In genomic region chr16:11251525-11252481, GRCh38 we compare ENCODE assay signal across 9 cellular contexts. TPM values are rescaled to one million over a fixed set of nuclear protein-coding genes. Genes with fewer than 3 reads are reported as not detected.
A peak's percentile ranks its signal among the peaks of the same experiment; 100 is the strongest.
DNase-seq lines count a peak whose midpoint lies in the region; ATAC-seq, FAIRE-seq and TF ChIP-seq lines count a peak whose summit lies in the region.
"Had no signal": no experiment of that assay in that cellular context is flagged by ENCODE, and none has a peak within 500 bp of the region (broad histone marks: within the 10 kb centered on the region; RNA-seq: fewer than 3 reads in every experiment).

No MANE protein-coding gene starts in this region.

- intact Hi-C loops in GM12878 (cut with micrococcal nuclease; ENCODE audit: unreplicated experiment), result loop anchor here (1.0 to 2.0 kb wide), 2 partner anchors 49 to 69 kb away; no protein-coding TSS in a partner anchor

- TF ChIP-seq CTCF in DOHH2 (IDR thresholded peaks at IDR 0.05; ENCODE audit: low read depth, low read length, poor library complexity, severe bottlenecking) (no peak), WTC11 (IDR thresholded peaks at IDR 0.05) (no peak), GM12878 (IDR thresholded peaks at IDR 0.05 in 2 of 3, conservative IDR thresholded peaks at IDR 0.05 in 1 of 3; ENCODE audit: control insufficient read depth in 2 of 3, extremely low read depth in 1 of 3, insufficient read depth in 1 of 3, low read depth in 3 of 3, low read length in 3 of 3) (no peak)

- H3K27ac Mint-ChIP-seq in WTC11, result peak overlapping the region; percentile 81

- CTCF ChIA-PET in WTC11 (lab: Charles Lee) (interaction anchor here (1.0 to 1.9 kb wide), 2 partner anchors 104 to 107 kb away, joined by 3 to 9 read pairs; no protein-coding TSS in a partner anchor), GM12878 (lab: Yijun Ruan, JAX) (interaction anchor here (0.8 to 7.8 kb wide), 13 partner anchors 16 to 298 kb away, joined by 3 to 50 read pairs (median 4); no protein-coding TSS in a partner anchor)

- SMC1A ChIA-PET in GM12878 (lab: Charles Lee; ENCODE audit: uncharacterized antibody, unreplicated experiment), result interaction anchor here (0.6 to 8.8 kb wide), 30 partner anchors 16 to 335 kb away, joined by 3 to 72 read pairs (median 4); no protein-coding TSS in a partner anchor

- peak; percentile 72 for TF ChIP-seq POLR2A in GM12878 (IDR thresholded peaks at IDR 0.05; ENCODE audit: low read depth, low read length)

- no TSS peak for BruUV-seq in GM12878 (replicated peaks; lab: Mats Ljungman, UMichigan)

- no peak for TF ChIP-seq RAD21 in GM12878 (IDR thresholded peaks at IDR 0.05; ENCODE audit: insufficient read depth, low read depth, low read length)

- H3K4me1 ChIP-seq in DOHH2 (ENCODE audit: control insufficient read depth, low read length), result peaks cover 47% of the 10 kb centered on the region
- peaks cover 17% of the 10 kb centered on the region for H3K4me1 ChIP-seq in GM12878 (ENCODE audit: control insufficient read depth, insufficient read depth, low read length)

- H3K4me3 ChIP-seq in DOHH2 (ENCODE audit: low read length) (peak overlapping the region; percentile 78; the same call in 1 of the 2 replicates), GM12878 (peak overlapping the region; percentile 91; the same call in 1 of the 2 replicates)

- POLR2A ChIA-PET in WTC11 (lab: Charles Lee) (interaction anchor here (0.7 to 0.8 kb wide), 2 partner anchors 107 to 907 kb away, joined by 3 read pairs; no protein-coding TSS in a partner anchor), GM12878 (lab: Charles Lee) (interaction anchor here (0.6 to 6.6 kb wide), 20 partner anchors 9 to 287 kb away, joined by 3 to 53 read pairs (median 4); no protein-coding TSS in a partner anchor)

- H3K9me3 ChIP-seq in DOHH2 (ENCODE audit: control insufficient read depth, insufficient read depth, low read length), result no peaks in the 10 kb centered on the region
- no peaks in the 10 kb centered on the region for H3K9me3 ChIP-seq in GM12878 (replicated peaks; ENCODE audit: control insufficient read depth, insufficient read depth, low read length)

- no peaks in the 10 kb centered on the region for H3K9me2 ChIP-seq in DOHH2 (replicated peaks; ENCODE audit: control insufficient read depth, low read length)

- no peaks in the 10 kb centered on the region for H3K9me3 Mint-ChIP-seq in WTC11

- H3K4me2 ChIP-seq in DOHH2 (ENCODE audit: low read length), result peak overlapping the region; percentile 98
- peak overlapping the region; percentile 92 for H3K4me2 ChIP-seq in GM12878 (ENCODE audit: control insufficient read depth, insufficient read depth)

- H3K4me3 Mint-ChIP-seq in WTC11, result peak overlapping the region; percentile 77

- ATAC-seq in WTC11 (no peak), GM12878 (peak; percentile 17), HG03097 (IDR thresholded peaks at IDR 0.05; ENCODE audit: low FRiP score, unreplicated experiment) (no peak)

- no peak overlapping the region for H2AFZ ChIP-seq in GM12878 (ENCODE audit: control insufficient read depth, low read depth, low read length)

- H3K27me3 Mint-ChIP-seq in WTC11 (ENCODE audit: low read depth), result no peaks in the 10 kb centered on the region

- RAD21 ChIA-PET in GM12878 (lab: Charles Lee; ENCODE audit: unreplicated experiment), result interaction anchor here (0.6 to 11.8 kb wide), 26 partner anchors 16 to 298 kb away, joined by 3 to 243 read pairs (median 4); no protein-coding TSS in a partner anchor

- H3F3A ChIP-seq in DOHH2 (ENCODE audit: control insufficient read depth, insufficient read depth), result peaks cover 24% of the 10 kb centered on the region

- peaks cover 32% of the 10 kb centered on the region for H3K4me1 Mint-ChIP-seq in WTC11

- H4K20me1 ChIP-seq in DOHH2 (ENCODE audit: control insufficient read depth, insufficient read depth, low read depth, low read length) (peaks cover 12% of the 10 kb centered on the region), GM12878 (ENCODE audit: control insufficient read depth, insufficient read depth) (no peaks in the 10 kb centered on the region)

- H3K27me3 ChIP-seq in DOHH2 (ENCODE audit: control insufficient read depth, low read length) (peaks cover 18% of the 10 kb centered on the region), GM12878 (replicated peaks in 1 of 2; ENCODE audit: control insufficient read depth in 2 of 2, insufficient read depth in 2 of 2, low read length in 1 of 2) (no peaks in the 10 kb centered on the region)

- peak in 1 of 2 experiments; percentile 77; a peak in 2 of 4 replicates for TF ChIP-seq EP300 in GM12878 (IDR thresholded peaks at IDR 0.05; ENCODE audit: borderline replicate concordance in 1 of 2, control insufficient read depth in 1 of 2, low read depth in 2 of 2, low read length in 2 of 2)

- no peak for DNase-seq in WTC11 (ENCODE audit: low spot score)
- DNase-seq in GM12878 (ENCODE audit: low read depth, low spot score), result no peak
- DNase-seq in stimulated activated CD4-positive, alpha-beta T cell treated with anti-CD3 and anti-CD28 coated beads, Interleukin-1b, Interleukin-23, amount 100 ng/mL, for 4 hours (ENCODE audit: low read depth in 2 of 2), result peak; percentile 70 to 78
- no peak for DNase-seq in HUDEP-2 (lab: John Stamatoyannopoulos, UW; ENCODE audit: unreplicated experiment in 76 of 76)
- DNase-seq in SW 1271 (lab: John Stamatoyannopoulos, UW), result no peak
- no peak for DNase-seq in foreskin melanocyte

- in situ Hi-C loops in GM12878 (cut with MboI), result loop anchor here (5.0 kb wide), 1 partner anchor 285 kb away; no protein-coding TSS in a partner anchor

- peaks cover 37% of the 10 kb centered on the region for H3K79me2 ChIP-seq in DOHH2 (ENCODE audit: control insufficient read depth, low read length)
- peaks cover 37% of the 10 kb centered on the region for H3K79me2 ChIP-seq in GM12878 (ENCODE audit: control insufficient read depth, insufficient read depth, low read length)

- FAIRE-seq in GM12878 (lab: Jason Lieb, UNC), result peak; percentile 74
- FAIRE-seq: TTC549 had no signal

- H3K36me3 ChIP-seq in DOHH2 (ENCODE audit: control insufficient read depth, low read length) (peaks cover 40% of the 10 kb centered on the region), GM12878 (ENCODE audit: control insufficient read depth in 2 of 2, insufficient read depth in 2 of 2, low read length in 1 of 2) (peaks cover 0 to 3% of the 10 kb centered on the region in 2 experiments; a peak in 1 of 4 replicates)

- WGBS in GM12878 (ENCODE audit: insufficient coverage, insufficient replicate concordance, low lambda C conversion rate, missing lambda C conversion rate), result 42% methylated on average over 18 of the region's 18 CpGs

- peaks cover 19% of the 10 kb centered on the region for H3K36me3 Mint-ChIP-seq in WTC11

- H3K9ac ChIP-seq in GM12878 (ENCODE audit: control insufficient read depth, insufficient read depth, low read length), result no peak overlapping the region

- no peak overlapping the region for H3K27ac ChIP-seq in DOHH2 (ENCODE audit: low read depth, low read length)
- no peak overlapping the region for H3K27ac ChIP-seq in GM12878 (ENCODE audit: control insufficient read depth, insufficient read depth)

RNA-seq across cellular contexts. Expression of gene SOCS1, which starts 4.2 kb away (rescaled TPM):
- total RNA-seq in WTC11 (2021) (62.3 to 67.1 TPM (median 62.5 TPM) in 3 replicates), GM12878 (2014; rRNA removed) (9.8 and 10.1 TPM in 2 replicates), GM12878 (2014; rRNA removed; fragmentation: Illumina TruSeq; extraction: Trizol) (2.7 and 3.8 TPM in 2 replicates), GM12878 (2021) (35.4 and 37.2 TPM in 2 replicates)
- 86.2 and 98.0 TPM in 2 replicates for total RNA-seq in GM12878 (2013; cell fraction: nucleolus; rRNA removed)
- 2.3 TPM for polyA plus RNA-seq in GM12878 (2011; ENCODE audit: low read depth)
- polyA plus RNA-seq in GM12878 (2011; rRNA removed) (4.8 and 12.3 TPM in 2 replicates), GM12878 (2014; fragmentation: Illumina TruSeq; extraction: Trizol) (0.41 and 2.4 TPM in 2 replicates), GM12878 (2014; fragmentation: Nextera tagmentation; extraction: Ambion mirVana) (1 to 10 TPM in 1 of 2 experiments, under 1 TPM in 1; 0.42 to 1.2 TPM), GM12878 (2014; rRNA removed) (39.8 and 43.4 TPM in 2 replicates), GM12878 (2016; fragmentation: Nextera tagmentation; extraction: Ambion mirVana) (10 to 100 TPM; 16.4 to 25.8 TPM)
- polyA plus RNA-seq in GM12878 (2011; cell fraction: cytosol; rRNA removed), result 25.7 and 34.2 TPM in 2 replicates
- polyA plus RNA-seq in GM12878 (2011; cell fraction: nucleus; rRNA removed), result 63.5 and 75.0 TPM in 2 replicates
- polyA plus RNA-seq in GM12878 (2012), result 8.7 and 19.7 TPM in 2 replicates
- 9.8 and 26.4 TPM in 2 replicates for polyA minus RNA-seq in GM12878 (2011; rRNA and poly(A)+ RNA removed)
- 27.6 and 37.3 TPM in 2 replicates for polyA minus RNA-seq in GM12878 (2011; cell fraction: cytosol; rRNA and poly(A)+ RNA removed)
- 109 and 187 TPM in 2 replicates for polyA minus RNA-seq in GM12878 (2011; cell fraction: nucleus; rRNA and poly(A)+ RNA removed)

RNA-seq across cellular contexts. Expression of gene TNP2, which starts 17.3 kb away (rescaled TPM):
- not detected in 3 replicates for total RNA-seq in WTC11 (2021)
- not detected in 2 replicates for total RNA-seq in GM12878 (2013; cell fraction: nucleolus; rRNA removed)
- not detected in 2 replicates for total RNA-seq in GM12878 (2014; rRNA removed)
- not detected in 2 replicates for total RNA-seq in GM12878 (2014; rRNA removed; fragmentation: Illumina TruSeq; extraction: Trizol)
- total RNA-seq in GM12878 (2021), result not detected in 2 replicates
- not detected for polyA plus RNA-seq in GM12878 (2011; ENCODE audit: low read depth)
- polyA plus RNA-seq in GM12878 (2011; rRNA removed), result not detected in 2 replicates
- not detected in 2 replicates for polyA plus RNA-seq in GM12878 (2011; cell fraction: cytosol; rRNA removed)
- not detected in 2 replicates for polyA plus RNA-seq in GM12878 (2011; cell fraction: nucleus; rRNA removed)
- polyA plus RNA-seq in GM12878 (2012), result not detected in 2 replicates
- polyA plus RNA-seq in GM12878 (2014; fragmentation: Illumina TruSeq; extraction: Trizol), result not detected in 2 replicates
- polyA plus RNA-seq in GM12878 (2014; fragmentation: Nextera tagmentation; extraction: Ambion mirVana), result not detected
- not detected in 2 replicates for polyA plus RNA-seq in GM12878 (2014; rRNA removed)
- polyA plus RNA-seq in GM12878 (2016; fragmentation: Nextera tagmentation; extraction: Ambion mirVana), result not detected
- not detected in 2 replicates for polyA minus RNA-seq in GM12878 (2011; rRNA and poly(A)+ RNA removed)
- polyA minus RNA-seq in GM12878 (2011; cell fraction: cytosol; rRNA and poly(A)+ RNA removed), result not detected in 2 replicates
- not detected in 2 replicates for polyA minus RNA-seq in GM12878 (2011; cell fraction: nucleus; rRNA and poly(A)+ RNA removed)

RNA-seq across cellular contexts. Expression of gene PRM3, which starts 21.6 kb away (rescaled TPM):
- not detected in 3 replicates for total RNA-seq in WTC11 (2021)
- not detected in 2 replicates for total RNA-seq in GM12878 (2013; cell fraction: nucleolus; rRNA removed)
- not detected in 2 replicates for total RNA-seq in GM12878 (2014; rRNA removed)
- total RNA-seq in GM12878 (2014; rRNA removed; fragmentation: Illumina TruSeq; extraction: Trizol), result not detected in 2 replicates
- total RNA-seq in GM12878 (2021), result not detected in 2 replicates
- polyA plus RNA-seq in GM12878 (2011; ENCODE audit: low read depth), result not detected
- not detected in 2 replicates for polyA plus RNA-seq in GM12878 (2011; rRNA removed)
- polyA plus RNA-seq in GM12878 (2011; cell fraction: cytosol; rRNA removed), result not detected in 2 replicates
- not detected in 2 replicates for polyA plus RNA-seq in GM12878 (2011; cell fraction: nucleus; rRNA removed)
- not detected in 2 replicates for polyA plus RNA-seq in GM12878 (2012)
- polyA plus RNA-seq in GM12878 (2014; fragmentation: Illumina TruSeq; extraction: Trizol), result not detected in 2 replicates
- polyA plus RNA-seq in GM12878 (2014; fragmentation: Nextera tagmentation; extraction: Ambion mirVana), result not detected
- not detected in 2 replicates for polyA plus RNA-seq in GM12878 (2014; rRNA removed)
- polyA plus RNA-seq in GM12878 (2016; fragmentation: Nextera tagmentation; extraction: Ambion mirVana), result not detected
- not detected in 2 replicates for polyA minus RNA-seq in GM12878 (2011; rRNA and poly(A)+ RNA removed)
- polyA minus RNA-seq in GM12878 (2011; cell fraction: cytosol; rRNA and poly(A)+ RNA removed), result not detected in 2 replicates
- polyA minus RNA-seq in GM12878 (2011; cell fraction: nucleus; rRNA and poly(A)+ RNA removed), result not detected in 2 replicates

RNA-seq across cellular contexts. Expression of gene PRM2, which starts 24.5 kb away (rescaled TPM):
- total RNA-seq in WTC11 (2021), result not detected in 3 replicates
- not detected in 2 replicates for total RNA-seq in GM12878 (2013; cell fraction: nucleolus; rRNA removed)
- not detected in 2 replicates for total RNA-seq in GM12878 (2014; rRNA removed)
- not detected in 2 replicates for total RNA-seq in GM12878 (2014; rRNA removed; fragmentation: Illumina TruSeq; extraction: Trizol)
- total RNA-seq in GM12878 (2021), result not detected in 2 replicates
- polyA plus RNA-seq in GM12878 (2011; ENCODE audit: low read depth), result not detected
- not detected in 2 replicates for polyA plus RNA-seq in GM12878 (2011; rRNA removed)
- not detected in 2 replicates for polyA plus RNA-seq in GM12878 (2011; cell fraction: cytosol; rRNA removed)
- polyA plus RNA-seq in GM12878 (2011; cell fraction: nucleus; rRNA removed), result not detected in 2 replicates
- polyA plus RNA-seq in GM12878 (2012), result not detected in 2 replicates
- not detected in 2 replicates for polyA plus RNA-seq in GM12878 (2014; fragmentation: Illumina TruSeq; extraction: Trizol)
- not detected for polyA plus RNA-seq in GM12878 (2014; fragmentation: Nextera tagmentation; extraction: Ambion mirVana)
- 0.27 TPM in 1 of 2 replicates, not detected in the other for polyA plus RNA-seq in GM12878 (2014; rRNA removed)
- polyA plus RNA-seq in GM12878 (2016; fragmentation: Nextera tagmentation; extraction: Ambion mirVana), result not detected
- not detected in 2 replicates for polyA minus RNA-seq in GM12878 (2011; rRNA and poly(A)+ RNA removed)
- polyA minus RNA-seq in GM12878 (2011; cell fraction: cytosol; rRNA and poly(A)+ RNA removed), result not detected in 2 replicates
- not detected in 2 replicates for polyA minus RNA-seq in GM12878 (2011; cell fraction: nucleus; rRNA and poly(A)+ RNA removed)

RNA-seq across cellular contexts. Expression of gene PRM1, which starts 29.3 kb away (rescaled TPM):
- total RNA-seq in WTC11 (2021), result 0.48 TPM in 1 of 3 replicates, not detected in the others
- not detected in 2 replicates for total RNA-seq in GM12878 (2013; cell fraction: nucleolus; rRNA removed)
- total RNA-seq in GM12878 (2014; rRNA removed), result not detected in 2 replicates
- not detected in 2 replicates for total RNA-seq in GM12878 (2014; rRNA removed; fragmentation: Illumina TruSeq; extraction: Trizol)
- total RNA-seq in GM12878 (2021), result 0.56 TPM in 1 of 2 replicates, not detected in the other
- not detected for polyA plus RNA-seq in GM12878 (2011; ENCODE audit: low read depth)
- polyA plus RNA-seq in GM12878 (2011; rRNA removed), result not detected in 2 replicates
- not detected in 2 replicates for polyA plus RNA-seq in GM12878 (2011; cell fraction: cytosol; rRNA removed)
- not detected in 2 replicates for polyA plus RNA-seq in GM12878 (2011; cell fraction: nucleus; rRNA removed)
- not detected in 2 replicates for polyA plus RNA-seq in GM12878 (2012)
- polyA plus RNA-seq in GM12878 (2014; fragmentation: Illumina TruSeq; extraction: Trizol), result not detected in 2 replicates
- polyA plus RNA-seq in GM12878 (2014; fragmentation: Nextera tagmentation; extraction: Ambion mirVana), result under 1 TPM in 1 of 2 experiments, not detected in 1; 0.20 TPM
- not detected in 2 replicates for polyA plus RNA-seq in GM12878 (2014; rRNA removed)
- not detected for polyA plus RNA-seq in GM12878 (2016; fragmentation: Nextera tagmentation; extraction: Ambion mirVana)
- polyA minus RNA-seq in GM12878 (2011; rRNA and poly(A)+ RNA removed), result not detected in 2 replicates
- polyA minus RNA-seq in GM12878 (2011; cell fraction: cytosol; rRNA and poly(A)+ RNA removed), result not detected in 2 replicates
- not detected in 2 replicates for polyA minus RNA-seq in GM12878 (2011; cell fraction: nucleus; rRNA and poly(A)+ RNA removed)

Comparison
In these comparisons a context has a peak if more than half of its experiments do, and no peak if none do; other contexts are left out.
1. DNase-seq: peak in stimulated activated CD4-positive, alpha-beta T cell treated with anti-CD3 and anti-CD28 coated beads, Interleukin-1b, Interleukin-23, amount 100 ng/mL, for 4 hours (2 of 2); none in WTC11 (single experiment), GM12878 (single experiment), HUDEP-2 (0 of 76), SW 1271 (0 of 2) and foreskin melanocyte (single experiment).